8 cellular contexts compared by ENCODE assay signal in genomic region chr11:87421422-87421821, GRCh38.
DNase-seq lines count a peak whose midpoint lies in the region; ATAC-seq, FAIRE-seq and TF ChIP-seq lines count a peak whose summit lies in the region.

No MANE protein-coding gene starts in this region.

- H3K79me2 ChIP-seq in HepG2 (ENCODE audit: insufficient read depth, low read length): no peaks in the 10 kb centered on the region

- H3K4me1 ChIP-seq in BE2C (no peaks in the 10 kb centered on the region), SJCRH30 (no peaks in the 10 kb centered on the region), HepG2 (ENCODE audit: insufficient read depth, low read length) (no peaks in the 10 kb centered on the region), tibial nerve (peaks cover 0 to 11% (median 0%) of the 10 kb centered on the region in 4 donors)

- H3K9me3 ChIP-seq in BE2C: no peaks in the 10 kb centered on the region
- H3K9me3 ChIP-seq in SJCRH30 (replicated peaks): no peaks in the 10 kb centered on the region
- H3K9me3 ChIP-seq in HepG2 (ENCODE audit: low read length): no peaks in the 10 kb centered on the region
- H3K9me3 ChIP-seq in tibial nerve: no peaks in the 10 kb centered on the region

- in situ Hi-C loops in GM13976 (cut with MboI; ENCODE audit: low sequenced_read_pairs, unreplicated experiment) (loop anchor here (10.0 kb wide), 1 partner anchor 487 kb away; no protein-coding TSS in a partner anchor), HepG2 (cut with HindIII; ENCODE audit: extremely low pct_ligation_motif_present, low pct_unique_long_range_greater_than_20kb) (loop anchor here (5.0 to 10.0 kb wide), 3 partner anchors 69 to 549 kb away; no protein-coding TSS in a partner anchor)

- peak; percentile 84 for FAIRE-seq in HepG2 (lab: Jason Lieb, UNC)

- no peaks in the 10 kb centered on the region for H4K20me1 ChIP-seq in HepG2 (ENCODE audit: insufficient read depth, low read length)

- TF ChIP-seq CTCF in BE2C (IDR thresholded peaks at IDR 0.05; ENCODE audit: low read depth, low read length): peak; percentile 83
- TF ChIP-seq CTCF in GM13976 (IDR thresholded peaks at IDR 0.05; ENCODE audit: borderline replicate concordance, control extremely low read depth, extremely low read depth, insufficient read depth, missing control alignments): peak; percentile 60
- TF ChIP-seq CTCF in HepG2 (CRISPR knock-in tag; IDR thresholded peaks at IDR 0.05): peak; percentile 86
- TF ChIP-seq CTCF in tibial nerve (IDR thresholded peaks at IDR 0.05): peak; percentile 64 to 78 (median 67)

- no TSS peak for BruUV-seq in HepG2 (replicated peaks; lab: Mats Ljungman, UMichigan)

- POLR2A ChIA-PET in HepG2 (lab: Yijun Ruan, JAX): interaction anchor here (1.0 kb wide), 1 partner anchor 480 kb away, joined by 3 read pairs; no protein-coding TSS in a partner anchor

- H3K4me2 ChIP-seq in HepG2 (ENCODE audit: low read depth, low read length): no peak overlapping the region

- peak; percentile 44 for DNase-seq in BE2C
- DNase-seq in GM13976 (ENCODE audit: low spot score): peak; percentile 54
- DNase-seq in NCI-H1048 (lab: John Stamatoyannopoulos, UW): peak; percentile 50
- peak; percentile 59 to 91 for DNase-seq in SJCRH30
- DNase-seq in dermis blood vessel endothelial cell: peak; percentile 96
- peak; percentile 67 for DNase-seq in HepG2 (ENCODE audit: low spot score)
- DNase-seq in tibial nerve (ENCODE audit: low spot score in 2 of 2): peak in 1 of 2 donors; percentile 91

- WGBS in HepG2 (ENCODE audit: low lambda C conversion rate): 0% methylated on average over 2 of the region's 2 CpGs
- 13 to 28% methylated on average over 2 of the region's 2 CpGs for WGBS in tibial nerve, 2 donors

- no peak overlapping the region for H2AFZ ChIP-seq in HepG2 (ENCODE audit: low read length)

- peaks cover 2% of the 10 kb centered on the region for H3K27me3 ChIP-seq in BE2C
- peaks cover 9% of the 10 kb centered on the region; the same call in 1 of the 2 replicates for H3K27me3 ChIP-seq in SJCRH30
- H3K27me3 ChIP-seq in HepG2 (ENCODE audit: control insufficient read depth in 1 of 2, insufficient read depth in 2 of 2, low read length in 2 of 2): peaks cover 0 to 9% of the 10 kb centered on the region in 2 experiments; a peak in 2 of 5 replicates
- no peaks in the 10 kb centered on the region for H3K27me3 ChIP-seq in tibial nerve

- intact Hi-C loops in HepG2 (cut with micrococcal nuclease; ENCODE audit: unreplicated experiment): loop anchor here (1.0 kb wide), 3 partner anchors 69 to 551 kb away; no protein-coding TSS in a partner anchor

- H3K36me3 ChIP-seq in BE2C: no peaks in the 10 kb centered on the region
- no peaks in the 10 kb centered on the region for H3K36me3 ChIP-seq in SJCRH30
- no peaks in the 10 kb centered on the region for H3K36me3 ChIP-seq in HepG2 (replicated peaks in 1 of 2; ENCODE audit: control insufficient read depth in 1 of 2, insufficient read depth in 2 of 2, low read length in 2 of 2)
- no peaks in the 10 kb centered on the region for H3K36me3 ChIP-seq in tibial nerve

- CTCF ChIA-PET in HepG2 (lab: Yijun Ruan, JAX; ENCODE audit: low intra/inter-chr PET ratio, low total read pairs): interaction anchor here (0.7 to 3.2 kb wide), 3 partner anchors 69 to 551 kb away, joined by 3 to 30 read pairs (median 10); no protein-coding TSS in a partner anchor

- H3K27ac ChIP-seq in SJCRH30 (no peak overlapping the region), HepG2 (ENCODE audit: extremely low read length, insufficient read depth, low read length) (no peak overlapping the region), tibial nerve (no peak overlapping the region)

- TF ChIP-seq RAD21 in HepG2 (CRISPR knock-in tag; IDR thresholded peaks at IDR 0.05): peak; percentile 61

- H3K4me3 ChIP-seq in BE2C (ENCODE audit: low read depth, low read length) (no peak overlapping the region), SJCRH30 (no peak overlapping the region), HepG2 (replicated peaks in 1 of 3; ENCODE audit: insufficient read depth in 1 of 3, low read depth in 2 of 3, low read length in 3 of 3) (no peak overlapping the region), tibial nerve (no peak overlapping the region)

- ATAC-seq in HG02763 (IDR thresholded peaks at IDR 0.05; ENCODE audit: unreplicated experiment): peak; percentile 73
- ATAC-seq in HepG2: peak; percentile 97

- H3K9ac ChIP-seq in HepG2 (ENCODE audit: insufficient read depth, low read depth, low read length): no peak overlapping the region

- no peak for TF ChIP-seq POLR2A in HepG2 (IDR thresholded peaks at IDR 0.05; ENCODE audit: insufficient read depth in 1 of 2, low read depth in 2 of 2, low read length in 2 of 2)
- TF ChIP-seq POLR2A in tibial nerve (IDR thresholded peaks at IDR 0.05): no peak

- TF ChIP-seq EP300 in HepG2 (IDR thresholded peaks at IDR 0.05; ENCODE audit: low read depth in 2 of 2, low read length in 2 of 2) (no peak), HepG2 (CRISPR knock-in tag; IDR thresholded peaks at IDR 0.05; ENCODE audit: borderline replicate concordance) (no peak), tibial nerve (IDR thresholded peaks at IDR 0.05) (no peak)

TF ChIP-seq in HepG2, 621 proteins besides CTCF, POLR2A, EP300 and RAD21:
- peak; percentile 73 for TF ChIP-seq SMC3 (IDR thresholded peaks at IDR 0.05; ENCODE audit: low read length)
- peak; percentile 81 for TF ChIP-seq STAG1 (CRISPR knock-in tag; IDR thresholded peaks at IDR 0.05)
- TF ChIP-seq ZBTB4 (CRISPR knock-in tag; IDR thresholded peaks at IDR 0.05; ENCODE audit: borderline replicate concordance): no peak
